In genomic region chrX:30858098-30858497, GRCh38 we compare ENCODE assay signal across 1 cellular context.
TF ChIP-seq lines count a peak whose summit lies in the region.

No MANE protein-coding gene starts in this region.

TF ChIP-seq in WTC11, 78 proteins besides CTCF, POLR2A, EP300 and RAD21 (continued from another document):
- TF ChIP-seq PRDM15 (CRISPR knock-in tag; IDR thresholded peaks at IDR 0.05) (no peak), SP1 (CRISPR knock-in tag; conservative IDR thresholded peaks at IDR 0.05) (no peak), ZNF671 (CRISPR knock-in tag; IDR thresholded peaks at IDR 0.05) (no peak)
TF ChIP-seq in WTC11: peak in this region for 0.
